ENCODE assay signal across 1 cellular context in genomic region chr4:12926189-12927066, GRCh38.
TF ChIP-seq lines count a peak whose summit lies in the region.

No MANE protein-coding gene starts in this region.

TF ChIP-seq in HepG2, 621 proteins besides CTCF, POLR2A, EP300 and RAD21 (continued from another document and continues in another):
- TF ChIP-seq GMEB1 (CRISPR knock-in tag; IDR thresholded peaks at IDR 0.05; ENCODE audit: borderline replicate concordance) (no peak; the same call in 1 of the 2 replicates), ZFYVE20 (CRISPR knock-in tag; IDR thresholded peaks at IDR 0.05; ENCODE audit: borderline replicate concordance, low read depth) (no peak), ATM (IDR thresholded peaks at IDR 0.05; ENCODE audit: borderline replicate concordance) (no peak), ZNF160 (CRISPR knock-in tag; IDR thresholded peaks at IDR 0.05) (no peak), ZBTB20 (CRISPR knock-in tag; IDR thresholded peaks at IDR 0.05; ENCODE audit: borderline replicate concordance, low read depth) (peak; percentile 56; the same call in 1 of the 2 replicates), CBFB (CRISPR knock-in tag; IDR thresholded peaks at IDR 0.05) (no peak), ATF1 (CRISPR knock-in tag; IDR thresholded peaks at IDR 0.05) (no peak), USF2 (IDR thresholded peaks at IDR 0.05; ENCODE audit: low read depth, low read length) (no peak), USF2 (CRISPR knock-in tag; IDR thresholded peaks at IDR 0.05; ENCODE audit: borderline replicate concordance) (no peak), HOXA7 (CRISPR knock-in tag; IDR thresholded peaks at IDR 0.05) (no peak), ZNF101 (CRISPR knock-in tag; IDR thresholded peaks at IDR 0.05; ENCODE audit: borderline replicate concordance, low read depth) (no peak), ZNF747 (CRISPR knock-in tag; IDR thresholded peaks at IDR 0.05; ENCODE audit: borderline replicate concordance) (no peak), ZBTB38 (CRISPR knock-in tag; IDR thresholded peaks at IDR 0.05) (0 out of 2 replicates have a peak, but pooled peaks have one; percentile 40), POLR2AphosphoS2 (IDR thresholded peaks at IDR 0.05; ENCODE audit: low read depth, low read length) (no peak), ATF6 (CRISPR knock-in tag; conservative IDR thresholded peaks at IDR 0.05) (no peak), PBX3 (CRISPR knock-in tag; IDR thresholded peaks at IDR 0.05; ENCODE audit: borderline replicate concordance) (no peak), ZBTB10 (CRISPR knock-in tag; IDR thresholded peaks at IDR 0.05; ENCODE audit: borderline replicate concordance) (no peak), MBNL3 (CRISPR knock-in tag; conservative IDR thresholded peaks at IDR 0.05) (no peak), ZFP37 (CRISPR knock-in tag; IDR thresholded peaks at IDR 0.05; ENCODE audit: borderline replicate concordance) (no peak), YEATS4 (CRISPR knock-in tag; IDR thresholded peaks at IDR 0.05; ENCODE audit: borderline replicate concordance) (peak; percentile 49; the same call in 1 of the 2 replicates), ZIK1 (CRISPR knock-in tag; IDR thresholded peaks at IDR 0.05; ENCODE audit: borderline replicate concordance, low read depth) (no peak), SMAD1 (CRISPR knock-in tag; IDR thresholded peaks at IDR 0.05; ENCODE audit: borderline replicate concordance, low read depth) (no peak), MLX (CRISPR knock-in tag; IDR thresholded peaks at IDR 0.05) (0 out of 2 replicates have a peak, but pooled peaks have one; percentile 50), KLF6 (CRISPR knock-in tag; IDR thresholded peaks at IDR 0.05) (peak; percentile 87; the same call in 1 of the 2 replicates), SKI (IDR thresholded peaks at IDR 0.05; ENCODE audit: partially characterized antibody) (peak; percentile 65), ZNF513 (CRISPR knock-in tag; conservative IDR thresholded peaks at IDR 0.05) (no peak), RELA (CRISPR knock-in tag; IDR thresholded peaks at IDR 0.05) (no peak), ZNF678 (CRISPR knock-in tag; IDR thresholded peaks at IDR 0.05) (no peak), ZGPAT (CRISPR knock-in tag; IDR thresholded peaks at IDR 0.05) (peak; percentile 50; the same call in 1 of the 2 replicates), THRA (CRISPR knock-in tag; IDR thresholded peaks at IDR 0.05; ENCODE audit: borderline replicate concordance) (peak; percentile 44), SNAPC2 (CRISPR knock-in tag; IDR thresholded peaks at IDR 0.05) (no peak), HNRNPK (IDR thresholded peaks at IDR 0.05; ENCODE audit: low read depth, low read length, poor library complexity, severe bottlenecking) (no peak), ZNF382 (CRISPR knock-in tag; IDR thresholded peaks at IDR 0.05; ENCODE audit: borderline replicate concordance) (no peak), CREM (IDR thresholded peaks at IDR 0.05) (peak; percentile 42; the same call in 1 of the 2 replicates), CREM (CRISPR knock-in tag; IDR thresholded peaks at IDR 0.05) (no peak), ZNF251 (CRISPR knock-in tag; IDR thresholded peaks at IDR 0.05) (no peak), CEBPB (IDR thresholded peaks at IDR 0.05; ENCODE audit: borderline replicate concordance, low read depth, low read length) (peak; percentile 44; the same call in 1 of the 2 replicates), NFE2L2 (IDR thresholded peaks at IDR 0.05; ENCODE audit: low read length) (no peak), MTA3 (CRISPR knock-in tag; IDR thresholded peaks at IDR 0.05) (no peak), SYNCRIP (IDR thresholded peaks at IDR 0.05; ENCODE audit: insufficient read depth, low read depth, low read length) (no peak), HHEX (CRISPR knock-in tag; IDR thresholded peaks at IDR 0.05) (peak; percentile 28; the same call in 1 of the 2 replicates), ZNF557 (CRISPR knock-in tag; IDR thresholded peaks at IDR 0.05) (no peak), ZNF749 (CRISPR knock-in tag; IDR thresholded peaks at IDR 0.05; ENCODE audit: borderline replicate concordance) (no peak), DMTF1 (CRISPR knock-in tag; IDR thresholded peaks at IDR 0.05) (no peak)
